ENCODE assay signal across 10 cellular contexts in genomic region chr14:69043598-69044267, GRCh38.
DNase-seq lines count a peak whose midpoint lies in the region; ATAC-seq, FAIRE-seq and TF ChIP-seq lines count a peak whose summit lies in the region.
"Had no signal": no experiment of that assay in that cellular context is flagged by ENCODE, and none has a peak within 500 bp of the region (broad histone marks: within the 10 kb centered on the region; RNA-seq: fewer than 3 reads in every experiment).

No MANE protein-coding gene starts in this region.

- no peaks in the 10 kb centered on the region for H3K9me3 Mint-ChIP-seq in astrocyte (ENCODE audit: unreplicated experiment)
- no peaks in the 10 kb centered on the region for H3K9me3 Mint-ChIP-seq in effector memory CD8-positive, alpha-beta T cell

- no peaks in the 10 kb centered on the region for H3K27me3 Mint-ChIP-seq in astrocyte (ENCODE audit: low read depth, unreplicated experiment)
- peaks cover 4 to 17% of the 10 kb centered on the region in 2 donors for H3K27me3 Mint-ChIP-seq in effector memory CD8-positive, alpha-beta T cell

- no peak for ATAC-seq in effector memory CD8-positive, alpha-beta T cell (replicated peaks)
- ATAC-seq in GM18517 (IDR thresholded peaks at IDR 0.05; ENCODE audit: unreplicated experiment): no peak

- H3K27me3 ChIP-seq in astrocyte (ENCODE audit: insufficient read depth, low read length): no peaks in the 10 kb centered on the region
- peaks cover 0 to 37% (median 0%) of the 10 kb centered on the region in 7 donors for H3K27me3 ChIP-seq in spleen (replicated peaks in 1 of 7)
- H3K27me3 ChIP-seq: body of pancreas had no signal

- in situ Hi-C loops in KBM-7 (cut with MboI; ENCODE audit: low pct_unique_long_range_greater_than_20kb, low sequenced_read_pairs): no loop called here

- H3K36me3 ChIP-seq in astrocyte (ENCODE audit: insufficient read depth, low read length) (no peaks in the 10 kb centered on the region), spleen (no peaks in the 10 kb centered on the region)

- peak overlapping the region; percentile 50 for H3K4me2 ChIP-seq in astrocyte (ENCODE audit: low read length)

- no peaks in the 10 kb centered on the region for H3K9me3 ChIP-seq in astrocyte (ENCODE audit: insufficient read depth, low read depth, low read length)
- no peaks in the 10 kb centered on the region for H3K9me3 ChIP-seq in spleen
- H3K9me3 ChIP-seq: body of pancreas had no signal

- H4K20me1 ChIP-seq in astrocyte (ENCODE audit: insufficient read depth, low read length): no peaks in the 10 kb centered on the region

- H2AFZ ChIP-seq in astrocyte (ENCODE audit: low read depth, low read length): no peak overlapping the region

- no peak for FAIRE-seq in astrocyte (lab: Jason Lieb, UNC)
- FAIRE-seq in D721Med (lab: Jason Lieb, UNC): no peak
- FAIRE-seq: TTC549 had no signal

- H3K4me3 ChIP-seq in astrocyte (ENCODE audit: insufficient read depth, low read depth, low read length): no peak overlapping the region
- peak overlapping the region in 1 of 8 donors; percentile 26 for H3K4me3 ChIP-seq in spleen
- H3K4me3 ChIP-seq: body of pancreas had no signal

- WGBS in spleen, 5 donors: 49 to 65% (median 62%) methylated on average over 8 of the region's 8 CpGs

- peaks cover 59% of the 10 kb centered on the region for H3K4me1 ChIP-seq in astrocyte (ENCODE audit: insufficient read depth, low read length)
- peaks cover 18 to 74% (median 45%) of the 10 kb centered on the region in 6 donors for H3K4me1 ChIP-seq in spleen

- H3K4me3 Mint-ChIP-seq in astrocyte (ENCODE audit: unreplicated experiment): no peak overlapping the region
- no peak overlapping the region for H3K4me3 Mint-ChIP-seq in effector memory CD8-positive, alpha-beta T cell

- DNase-seq in KBM-7 (peak; percentile 42), astrocyte (ENCODE audit: low read depth) (peak; percentile 86), hepatic stellate cell (ENCODE audit: low spot score) (peak; percentile 53), spleen (no peak), GM19240 (ENCODE audit: insufficient read length, low spot score) (no peak), D721Med (ENCODE audit: insufficient read length, low spot score) (no peak)
- DNase-seq in effector memory CD8-positive, alpha-beta T cell: no peak

- TF ChIP-seq CTCF in astrocyte (IDR thresholded peaks at IDR 0.05; ENCODE audit: insufficient read depth, low read depth, low read length): no peak
- TF ChIP-seq CTCF in spleen (IDR thresholded peaks at IDR 0.05 in 8 of 11, conservative IDR thresholded peaks at IDR 0.05 in 3 of 11): no peak
- TF ChIP-seq CTCF in D721Med (IDR thresholded peaks at IDR 0.05; ENCODE audit: insufficient read depth, missing control alignments): no peak

- no peak for TF ChIP-seq POLR2A in spleen (IDR thresholded peaks at IDR 0.05)

- no peaks in the 10 kb centered on the region for H3K79me2 ChIP-seq in astrocyte (ENCODE audit: insufficient read depth, low read length)

- peaks cover 7% of the 10 kb centered on the region for H3K36me3 Mint-ChIP-seq in astrocyte (ENCODE audit: low read depth, unreplicated experiment)
- no peaks in the 10 kb centered on the region for H3K36me3 Mint-ChIP-seq in effector memory CD8-positive, alpha-beta T cell (ENCODE audit: insufficient read depth)

- peaks cover 61% of the 10 kb centered on the region for H3K4me1 Mint-ChIP-seq in astrocyte (ENCODE audit: low read depth, unreplicated experiment)
- H3K4me1 Mint-ChIP-seq in effector memory CD8-positive, alpha-beta T cell (ENCODE audit: low read depth in 2 of 2): peaks cover 3 to 4% of the 10 kb centered on the region in 2 donors

- intact Hi-C loops in spleen (cut with DNase I; ENCODE audit: low total_unique reads): no loop called here

- H3K27ac Mint-ChIP-seq in astrocyte (ENCODE audit: unreplicated experiment): peak overlapping the region; percentile 72
- H3K27ac Mint-ChIP-seq in effector memory CD8-positive, alpha-beta T cell: no peak overlapping the region

- peak overlapping the region; percentile 30 for H3K9ac ChIP-seq in astrocyte (ENCODE audit: low read length)

- H3K27ac ChIP-seq in astrocyte (ENCODE audit: low read depth, low read length): peak overlapping the region; percentile 80
- peak overlapping the region in 7 of 8 donors; percentile 62 to 91 (median 77) for H3K27ac ChIP-seq in spleen

Comparison
In these comparisons a context has a peak if more than half of its experiments do, and no peak if none do; other contexts are left out.
1. DNase-seq: peak in KBM-7 (single experiment), astrocyte (single experiment) and hepatic stellate cell (single experiment); none in spleen (single experiment), GM19240 (single experiment), effector memory CD8-positive, alpha-beta T cell (0 of 3) and D721Med (single experiment).